In genomic region chr4:82797048-82797590, GRCh38 we compare ENCODE assay signal across 1 cellular context.
TF ChIP-seq lines count a peak whose summit lies in the region.

No MANE protein-coding gene starts in this region.

TF ChIP-seq in HEK293, 187 proteins besides CTCF, POLR2A, EP300 and RAD21 (continued from another document):
- TF ChIP-seq ZSCAN18 (tag by site-specific recombination; IDR thresholded peaks at IDR 0.05) (no peak), ZNF626 (tag by site-specific recombination; IDR thresholded peaks at IDR 0.05) (0 out of 2 replicates have a peak, but pooled peaks have one; percentile 57), ZNF501 (tag by site-specific recombination; IDR thresholded peaks at IDR 0.05) (no peak; the same call in 1 of the 2 replicates), KLF10 (tag by site-specific recombination; IDR thresholded peaks at IDR 0.05) (peak; percentile 87), ZNF830 (tag by site-specific recombination; IDR thresholded peaks at IDR 0.05; ENCODE audit: low read depth) (peak; percentile 94), ZNF335 (tag by site-specific recombination; conservative IDR thresholded peaks at IDR 0.05) (0 out of 2 replicates have a peak, but pooled peaks have one; percentile 14), ZNF561 (tag by site-specific recombination; IDR thresholded peaks at IDR 0.05; ENCODE audit: borderline replicate concordance) (peak; percentile 80), ZNF776 (tag by site-specific recombination; IDR thresholded peaks at IDR 0.05; ENCODE audit: borderline replicate concordance) (peak; percentile 89), PRDM4 (tag by site-specific recombination; IDR thresholded peaks at IDR 0.05) (no peak), GLIS2 (tag by site-specific recombination; IDR thresholded peaks at IDR 0.05) (no peak), ZNF513 (tag by site-specific recombination; IDR thresholded peaks at IDR 0.05) (peak; percentile 46), TCF7L2 (IDR thresholded peaks at IDR 0.05; ENCODE audit: borderline replicate concordance, low read depth, low read length) (no peak), ZNF423 (tag by site-specific recombination; IDR thresholded peaks at IDR 0.05) (no peak), REST (tag by site-specific recombination; IDR thresholded peaks at IDR 0.05) (no peak), SETDB1 (IDR thresholded peaks at IDR 0.05; ENCODE audit: insufficient read length, low read length) (no peak), ZNF596 (tag by site-specific recombination; IDR thresholded peaks at IDR 0.05) (0 out of 2 replicates have a peak, but pooled peaks have one; percentile 6), FEZF1 (tag by site-specific recombination; IDR thresholded peaks at IDR 0.05) (peak; percentile 27; the same call in 1 of the 2 replicates), GLIS1 (tag by site-specific recombination; IDR thresholded peaks at IDR 0.05) (no peak), ZNF701 (tag by site-specific recombination; IDR thresholded peaks at IDR 0.05) (no peak), ZNF394 (tag by site-specific recombination; IDR thresholded peaks at IDR 0.05; ENCODE audit: borderline replicate concordance) (no peak), ZNF112 (tag by site-specific recombination; IDR thresholded peaks at IDR 0.05) (peak; percentile 84), ZNF133 (tag by site-specific recombination; IDR thresholded peaks at IDR 0.05) (no peak), ZSCAN30 (tag by site-specific recombination; IDR thresholded peaks at IDR 0.05) (peak; percentile 55), ZNF544 (tag by site-specific recombination; IDR thresholded peaks at IDR 0.05) (peak; percentile 88), ZNF571 (tag by site-specific recombination; IDR thresholded peaks at IDR 0.05) (peak; percentile 58; the same call in 1 of the 2 replicates), PRDM10 (tag by site-specific recombination; IDR thresholded peaks at IDR 0.05) (peak; percentile 75), SCRT1 (tag by site-specific recombination; IDR thresholded peaks at IDR 0.05; ENCODE audit: borderline replicate concordance) (0 out of 2 replicates have a peak, but pooled peaks have one; percentile 20), ZNF660 (tag by site-specific recombination; IDR thresholded peaks at IDR 0.05) (peak; percentile 95), ZNF449 (tag by site-specific recombination; IDR thresholded peaks at IDR 0.05) (no peak), ZNF391 (tag by site-specific recombination; IDR thresholded peaks at IDR 0.05; ENCODE audit: borderline replicate concordance, low read depth) (no peak), ZBTB44 (tag by site-specific recombination; IDR thresholded peaks at IDR 0.05) (peak; percentile 91), KLF9 (tag by site-specific recombination; IDR thresholded peaks at IDR 0.05; ENCODE audit: low read depth) (peak; percentile 31; the same call in 1 of the 2 replicates), ZNF37A (tag by site-specific recombination; IDR thresholded peaks at IDR 0.05) (peak; percentile 90), ZBTB8A (tag by site-specific recombination; IDR thresholded peaks at IDR 0.05) (0 out of 2 replicates have a peak, but pooled peaks have one; percentile 32), ZNF585B (tag by site-specific recombination; IDR thresholded peaks at IDR 0.05) (no peak), ZNF433 (tag by site-specific recombination; IDR thresholded peaks at IDR 0.05; ENCODE audit: low read depth) (no peak), TSHZ1 (tag by site-specific recombination; IDR thresholded peaks at IDR 0.05; ENCODE audit: borderline replicate concordance) (no peak), ZNF350 (tag by site-specific recombination; IDR thresholded peaks at IDR 0.05) (no peak; the same call in 1 of the 2 replicates), SCRT2 (tag by site-specific recombination; IDR thresholded peaks at IDR 0.05) (peak; percentile 88), ZNF138 (tag by site-specific recombination; IDR thresholded peaks at IDR 0.05; ENCODE audit: borderline replicate concordance) (no peak), ZBTB20 (tag by site-specific recombination; IDR thresholded peaks at IDR 0.05) (peak; percentile 48; the same call in 1 of the 2 replicates), ZNF600 (tag by site-specific recombination; IDR thresholded peaks at IDR 0.05) (0 out of 2 replicates have a peak, but pooled peaks have one; percentile 40)
